ENCODE assay signal across 15 cellular contexts in the genomic region with DNA sequence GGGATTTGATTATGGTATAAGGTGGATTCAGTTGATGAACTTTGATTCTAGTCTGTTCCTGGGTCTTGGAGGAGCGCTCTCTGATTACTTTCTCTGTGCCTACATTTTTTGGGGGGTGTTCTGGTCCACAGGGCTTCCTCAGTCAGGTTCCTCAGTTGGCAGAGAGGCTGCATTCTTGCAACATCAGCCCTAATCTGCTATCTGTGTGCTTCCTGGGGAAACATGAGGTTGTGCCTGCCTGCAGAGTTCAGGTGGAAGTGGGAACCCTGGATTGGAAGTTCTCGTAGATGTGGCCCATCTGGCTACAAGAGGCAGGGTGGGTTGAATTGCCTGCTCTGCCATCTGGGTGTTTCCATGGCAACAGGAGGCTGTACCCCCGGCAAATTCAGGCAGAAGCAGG.
"Had no signal": no experiment of that assay in that cellular context is flagged by ENCODE, and none has a peak within 500 bp of the region (broad histone marks: within the 10 kb centered on the region; RNA-seq: fewer than 3 reads in every experiment).

No MANE protein-coding gene starts in this region.

- FAIRE-seq: endothelial cell of umbilical vein, keratinocyte, pancreas had no signal

- H3K27me3 ChIP-seq: cardiac muscle cell, foreskin keratinocyte, heart left ventricle, pancreas, transverse colon had no signal

- H3K4me3 ChIP-seq: cardiac muscle cell, heart left ventricle, pancreas, transverse colon had no signal

- H3K4me3 Mint-ChIP-seq: activated CD4-positive, alpha-beta memory T cell treated with anti-CD3 and anti-CD28 coated beads for 36 hours; activated naive CD8-positive, alpha-beta T cell treated with anti-CD3 and anti-CD28 coated beads, Interleukin-2, amount 10 ng/mL, durations not matched to agents 7 days and 5 days; activated T-cell treated with anti-CD3 and anti-CD28 coated beads, Interleukin-2, amount 50 U/mL, for 72 hours had no signal

- H3K4me1 ChIP-seq: pancreas had no signal

- DNase-seq: activated CD4-positive, alpha-beta T cell treated with anti-CD3 and anti-CD28 coated beads for 1 hour; activated gamma-delta T cell treated with Interleukin-2 at 50 U/mL for 16 hours; activated naive CD8-positive, alpha-beta T cell treated with anti-CD3 and anti-CD28 coated beads, Interleukin-2, amount 10 ng/mL, durations not matched to agents 7 days and 5 days; activated T-cell treated with anti-CD3 and anti-CD28 coated beads, Interleukin-2, amount 50 U/mL, for 72 hours; foreskin keratinocyte; left ventricle myocardium superior; retina; substantia nigra; transverse colon had no signal

- H3K27ac Mint-ChIP-seq: activated CD4-positive, alpha-beta memory T cell treated with anti-CD3 and anti-CD28 coated beads for 36 hours; activated naive CD8-positive, alpha-beta T cell treated with anti-CD3 and anti-CD28 coated beads, Interleukin-2, amount 10 ng/mL, durations not matched to agents 7 days and 5 days; activated T-cell treated with anti-CD3 and anti-CD28 coated beads, Interleukin-2, amount 50 U/mL, for 72 hours had no signal

- H3K27me3 Mint-ChIP-seq: activated CD4-positive, alpha-beta memory T cell treated with anti-CD3 and anti-CD28 coated beads for 36 hours; activated naive CD8-positive, alpha-beta T cell treated with anti-CD3 and anti-CD28 coated beads, Interleukin-2, amount 10 ng/mL, durations not matched to agents 7 days and 5 days had no signal

- ATAC-seq: activated T-cell treated with anti-CD3 and anti-CD28 coated beads, Interleukin-2, amount 50 U/mL, for 72 hours; foreskin keratinocyte had no signal

- H3K9me3 ChIP-seq: pancreas had no signal

- H3K27ac ChIP-seq: cardiac muscle cell, foreskin keratinocyte, heart left ventricle, pancreas, transverse colon had no signal

- H3K36me3 ChIP-seq: cardiac muscle cell, pancreas had no signal
